27 cellular contexts compared by ENCODE assay signal in the genomic region with DNA sequence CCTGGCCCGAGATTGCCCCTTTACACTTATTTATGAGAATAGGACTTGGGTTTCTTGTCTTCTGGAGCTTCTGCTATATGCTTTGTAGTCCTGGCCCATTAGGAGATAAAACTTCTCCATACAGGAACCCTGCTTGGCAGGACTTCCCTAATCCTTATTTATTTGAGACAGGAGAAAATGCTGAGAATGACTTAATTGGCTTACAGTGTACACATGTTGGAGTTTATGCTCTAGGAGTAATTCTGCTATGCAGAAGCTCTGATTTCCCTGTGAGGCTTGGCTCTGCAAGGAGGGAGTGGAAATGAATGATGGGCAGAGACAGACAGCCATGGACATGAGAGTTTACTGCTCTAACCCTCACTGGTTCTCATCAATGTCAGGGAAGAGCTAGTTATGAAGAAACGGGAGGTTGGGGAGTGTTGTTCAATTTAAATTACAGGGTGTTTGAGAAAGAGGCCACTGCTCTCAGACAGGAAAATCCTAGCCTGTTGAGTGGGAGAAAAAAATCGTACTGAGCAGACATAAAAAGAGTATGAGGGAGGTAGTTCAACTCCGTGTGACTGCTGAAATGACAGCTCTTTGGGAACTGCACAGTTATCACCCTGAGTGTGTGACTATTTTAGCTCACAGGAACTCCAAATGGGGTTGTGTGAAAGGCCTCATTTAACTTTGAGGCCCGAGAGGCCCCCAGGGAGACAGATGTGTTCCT. TPM values are rescaled to one million over a fixed set of nuclear protein-coding genes. Genes with fewer than 3 reads are reported as not detected.
DNase-seq lines count a peak whose midpoint lies in the region; ATAC-seq and TF ChIP-seq lines count a peak whose summit lies in the region.
"Had no signal": no experiment of that assay in that cellular context is flagged by ENCODE, and none has a peak within 500 bp of the region (broad histone marks: within the 10 kb centered on the region; RNA-seq: fewer than 3 reads in every experiment).

No MANE protein-coding gene starts in this region.

- H3K4me3 Mint-ChIP-seq in CD4-positive, alpha-beta memory T cell: no peak overlapping the region
- H3K4me3 Mint-ChIP-seq: activated B cell treated with CpG ODN at 0.5 μM for 24 hours; dendritic cell treated with granulocyte-macrophage colony-stimulating factor and Interleukin-4, amounts not matched to agents 40 ng/mL and 50 ng/mL, for 4 days had no signal

- peak overlapping the region in 8 of 12 donors; percentile 17 to 76 (median 46) for H3K27ac ChIP-seq in heart left ventricle
- H3K27ac ChIP-seq in osteoblast (ENCODE audit: low read depth, low read length): peak overlapping the region; percentile 36
- H3K27ac ChIP-seq in hepatocyte: no peak overlapping the region
- H3K27ac ChIP-seq in CD4-positive, alpha-beta memory T cell (ENCODE audit: low read depth, low read length): no peak overlapping the region
- H3K27ac ChIP-seq: SJSA1, tibial nerve had no signal

- H4K20me1 ChIP-seq in osteoblast (ENCODE audit: insufficient read depth, low read length) (no peaks in the 10 kb centered on the region), hepatocyte (ENCODE audit: insufficient read depth, poor library complexity, severe bottlenecking) (no peaks in the 10 kb centered on the region)

- H3K4me2 ChIP-seq in osteoblast (ENCODE audit: insufficient read depth, low read length) (no peak overlapping the region), hepatocyte (no peak overlapping the region)

- H3K9me2 ChIP-seq in hepatocyte (replicated peaks; ENCODE audit: insufficient read depth): no peaks in the 10 kb centered on the region

- no peak overlapping the region for H3K4me3 ChIP-seq in GM12865 (ENCODE audit: low read depth, low read length)
- H3K4me3 ChIP-seq in heart left ventricle: no peak overlapping the region
- no peak overlapping the region for H3K4me3 ChIP-seq in osteoblast (ENCODE audit: insufficient read depth, low read length)
- no peak overlapping the region for H3K4me3 ChIP-seq in hepatocyte
- H3K4me3 ChIP-seq in CD4-positive, alpha-beta memory T cell (ENCODE audit: low read length in 2 of 2): no peak overlapping the region
- H3K4me3 ChIP-seq: breast epithelium, MG63, SJSA1, tibial nerve had no signal

- H2AFZ ChIP-seq in osteoblast (ENCODE audit: low read length): no peak overlapping the region
- no peak overlapping the region for H2AFZ ChIP-seq in hepatocyte

- H3K4me1 Mint-ChIP-seq in CD4-positive, alpha-beta memory T cell: peaks cover 0 to 6% (median under 1%) of the 10 kb centered on the region in 4 donors

- peak in 3 of 4 donors; percentile 70 to 89 (median 79) for ATAC-seq in heart left ventricle

- peaks cover 0 to 27% (median 5%) of the 10 kb centered on the region in 12 donors for H3K4me1 ChIP-seq in heart left ventricle
- peaks cover 43% of the 10 kb centered on the region for H3K4me1 ChIP-seq in osteoblast (ENCODE audit: insufficient read depth, low read length)
- peaks cover 21% of the 10 kb centered on the region for H3K4me1 ChIP-seq in hepatocyte (ENCODE audit: insufficient read depth)
- no peaks in the 10 kb centered on the region for H3K4me1 ChIP-seq in CD4-positive, alpha-beta memory T cell (ENCODE audit: insufficient read depth, low read length)
- H3K4me1 ChIP-seq: breast epithelium had no signal

- no peak for TF ChIP-seq CTCF in GM12865 (IDR thresholded peaks at IDR 0.05; ENCODE audit: insufficient read depth, low read depth, low read length, missing control alignments)
- TF ChIP-seq CTCF in heart left ventricle (IDR thresholded peaks at IDR 0.05): no peak
- TF ChIP-seq CTCF in osteoblast (IDR thresholded peaks at IDR 0.05; ENCODE audit: extremely low read depth, low read depth, low read length): no peak
- no peak for TF ChIP-seq CTCF in hepatocyte (IDR thresholded peaks at IDR 0.05; ENCODE audit: poor library complexity)

- no peak for TF ChIP-seq POLR2A in heart left ventricle (IDR thresholded peaks at IDR 0.05)

- H3K27me3 Mint-ChIP-seq in CD4-positive, alpha-beta memory T cell: peaks cover 4 to 13% of the 10 kb centered on the region in 2 donors
- H3K27me3 Mint-ChIP-seq: dendritic cell treated with granulocyte-macrophage colony-stimulating factor and Interleukin-4, amounts not matched to agents 40 ng/mL and 50 ng/mL, for 4 days had no signal

- H3K27me3 ChIP-seq in heart left ventricle (no peaks in the 10 kb centered on the region), osteoblast (ENCODE audit: insufficient read depth, low read length) (no peaks in the 10 kb centered on the region), hepatocyte (no peaks in the 10 kb centered on the region)
- H3K27me3 ChIP-seq in CD4-positive, alpha-beta memory T cell (ENCODE audit: insufficient read depth, low read length): no peaks in the 10 kb centered on the region
- H3K27me3 ChIP-seq: breast epithelium, MG63, SJSA1, tibial nerve had no signal

- H3K79me2 ChIP-seq in osteoblast (ENCODE audit: insufficient read depth, low read length) (no peaks in the 10 kb centered on the region), hepatocyte (no peaks in the 10 kb centered on the region)

- WGBS in heart left ventricle, 4 donors: 38 to 53% (median 43%) methylated on average over 5 of the region's 5 CpGs
- 56% methylated on average over 5 of the region's 5 CpGs for WGBS in hepatocyte (ENCODE audit: low lambda C conversion rate, missing lambda C conversion rate)

- H3K9me3 ChIP-seq in heart left ventricle: no peaks in the 10 kb centered on the region
- no peaks in the 10 kb centered on the region for H3K9me3 ChIP-seq in osteoblast (ENCODE audit: low read depth, low read length)
- H3K9me3 ChIP-seq in hepatocyte (ENCODE audit: low read depth): no peaks in the 10 kb centered on the region
- H3K9me3 ChIP-seq in CD4-positive, alpha-beta memory T cell (ENCODE audit: control insufficient read depth in 1 of 2, low read length in 2 of 2): no peaks in the 10 kb centered on the region
- H3K9me3 ChIP-seq: breast epithelium, SJSA1, tibial nerve had no signal

- POLR2A ChIA-PET in CD4-positive, alpha-beta memory T cell (lab: Charles Lee; ENCODE audit: partially characterized antibody): no interaction called here

- H3K27ac Mint-ChIP-seq in CD4-positive, alpha-beta memory T cell: no peak overlapping the region
- H3K27ac Mint-ChIP-seq: activated B cell treated with CpG ODN at 0.5 μM for 24 hours; dendritic cell treated with granulocyte-macrophage colony-stimulating factor and Interleukin-4, amounts not matched to agents 40 ng/mL and 50 ng/mL, for 4 days; IgD-negative memory B cell had no signal

- CTCF ChIA-PET in CD4-positive, alpha-beta memory T cell (lab: Charles Lee; ENCODE audit: partially characterized antibody): interaction anchor here (1.6 kb wide), 2 partner anchors 11 to 54 kb away, joined by 5 to 6 read pairs; no protein-coding TSS in a partner anchor

- H3K36me3 ChIP-seq in heart left ventricle: no peaks in the 10 kb centered on the region
- no peaks in the 10 kb centered on the region for H3K36me3 ChIP-seq in osteoblast (ENCODE audit: insufficient read depth, low read length)
- no peaks in the 10 kb centered on the region for H3K36me3 ChIP-seq in hepatocyte (replicated peaks; ENCODE audit: insufficient read depth, low read depth)
- no peaks in the 10 kb centered on the region for H3K36me3 ChIP-seq in CD4-positive, alpha-beta memory T cell (ENCODE audit: insufficient read depth, low read length)
- H3K36me3 ChIP-seq: breast epithelium, MG63, SJSA1, tibial nerve had no signal

- DNase-seq in GM12865 (ENCODE audit: low read depth) (peak; percentile 5), SK-N-DZ (ENCODE audit: low spot score) (peak; percentile 37), heart left ventricle (peak in 1 of 5 donors; percentile 15), osteoblast (ENCODE audit: insufficient read length, low spot score, missing footprints) (no peak), hepatocyte (ENCODE audit: low spot score) (no peak), NCI-H1417 (lab: John Stamatoyannopoulos, UW) (no peak)
- DNase-seq in effector CD8-positive, alpha-beta T cell (lab: John Stamatoyannopoulos, UW): no peak
- no peak for DNase-seq in CD4-positive, alpha-beta memory T cell
- DNase-seq: activated B cell treated with CpG ODN at 0.5 μM for 24 hours; activated CD4-positive, alpha-beta T cell treated with anti-CD3 and anti-CD28 coated beads, Interleukin-2, amount 50 U/mL, for 48 hours; activated gamma-delta T cell; activated T-cell treated with anti-CD3 and anti-CD28 coated beads for 4 hours; EL; hippocampal formation; naive B cell; NCI-H187 treated with DMSO at 0.1 percent for 48 hours; NCI-H748 treated with DMSO at 0.1 percent for 48 hours; posterior cingulate gyrus; stimulated activated CD4-positive, alpha-beta T cell treated with anti-CD3 and anti-CD28 coated beads, Interleukin-1b, Interleukin-23, amount 100 ng/mL, for 48 hours; stimulated activated naive CD4-positive, alpha-beta T cell treated with Interleukin-2 at 50 U/mL for 16 hours had no signal

- intact Hi-C loops in heart left ventricle (cut with DNase I): no loop called here
- intact Hi-C loops in CD4-positive, alpha-beta memory T cell (cut with micrococcal nuclease): no loop called here

- H3K36me3 Mint-ChIP-seq in CD4-positive, alpha-beta memory T cell: no peaks in the 10 kb centered on the region
- H3K36me3 Mint-ChIP-seq: naive B cell had no signal

- no peaks in the 10 kb centered on the region for H3K9me3 Mint-ChIP-seq in CD4-positive, alpha-beta memory T cell
- H3K9me3 Mint-ChIP-seq: activated B cell treated with CpG ODN at 0.5 μM for 24 hours, IgD-negative memory B cell, naive B cell had no signal

RNA-seq across cellular contexts. Expression of a gene that starts 37.5 kb away (rescaled TPM):
- polyA plus RNA-seq in SK-N-DZ (2014; cell fraction: cytosol; rRNA removed): not detected in 2 replicates
- not detected in 2 replicates for polyA plus RNA-seq in SK-N-DZ (2014; cell fraction: nucleus; rRNA removed)
- total RNA-seq in heart left ventricle (under 1 TPM in 1 of 9 donors, not detected in 8; 0.09 TPM), osteoblast (not detected in 2 replicates), hepatocyte (0.16 and 0.83 TPM in 2 replicates)
- polyA plus RNA-seq in heart left ventricle (not detected), hepatocyte (0.17 TPM in 1 of 2 replicates, not detected in the other)
- not detected for total RNA-seq in CD4-positive, alpha-beta memory T cell
- not detected for polyA plus RNA-seq in CD4-positive, alpha-beta memory T cell
- total RNA-seq: activated B cell treated with CpG ODN at 0.5 μM for 24 hours; SJSA1; T-helper 2 cell treated with Interferon-gamma antibody and Interleukin-4, amounts not matched to agents 100 ng/mL and 5 ng/mL, for 36 hours; tibial nerve had no signal
- polyA plus RNA-seq: IgD-negative memory B cell had no signal

Comparison
In these comparisons a context has a peak if more than half of its experiments do, and no peak if none do; other contexts are left out.
1. DNase-seq: peak in GM12865 (single experiment) and SK-N-DZ (single experiment); none in osteoblast (single experiment), hepatocyte (single experiment), effector CD8-positive, alpha-beta T cell (single experiment), CD4-positive, alpha-beta memory T cell (0 of 5) and NCI-H1417 (0 of 3).
2. H3K27ac ChIP-seq: peak in heart left ventricle (8 of 12) and osteoblast (single experiment); none in hepatocyte (single experiment) and CD4-positive, alpha-beta memory T cell (single experiment).